26 cellular contexts compared by ENCODE assay signal in genomic region chr16:5722220-5722619, GRCh38.
"Had no signal": no experiment of that assay in that cellular context is flagged by ENCODE, and none has a peak within 500 bp of the region (broad histone marks: within the 10 kb centered on the region; RNA-seq: fewer than 3 reads in every experiment).

No MANE protein-coding gene starts in this region.

- H3K4me1 ChIP-seq: neural progenitor cell, parathyroid adenoma, psoas muscle, right lobe of liver, sigmoid colon, suprapubic skin, testis, tibial artery, transverse colon, upper lobe of right lung, uterus had no signal

- DNase-seq: natural killer cell; occipital lobe; ovary; posterior cingulate gyrus; psoas muscle; right cardiac atrium; right lobe of liver; sigmoid colon; small intestine; stimulated activated CD4-positive, alpha-beta T cell treated with anti-CD3 and anti-CD28 coated beads, Interleukin-15, amount 100 ng/mL, for 24 hours; stimulated activated CD4-positive, alpha-beta T cell treated with anti-CD3 and anti-CD28 coated beads, Interleukin-2, amount 100 ng/mL, for 24 hours; stimulated activated CD4-positive, alpha-beta T cell treated with anti-CD3 and anti-CD28 coated beads, Interleukin-2, amount 100 ng/mL, for 48 hours; stimulated activated CD4-positive, alpha-beta T cell treated with anti-CD3 and anti-CD28 coated beads, Interleukin-4, amount 100 ng/mL, for 24 hours; stimulated activated naive B cell treated with anti-CD40 and anti-IgM and Interleukin-4, amounts not matched to agents 10 μg/mL and 1 μg/mL and 100 μg/mL, for 72 hours; stimulated activated naive CD8-positive, alpha-beta T cell treated with anti-CD3 and anti-CD28 coated beads, Interleukin-15, amount 100 ng/mL, for 72 hours; stimulated activated naive CD8-positive, alpha-beta T cell treated with anti-CD3 and anti-CD28 coated beads, Interleukin-15, Interleukin-2, amounts not matched to agents 100 U/mL and 50 U/mL, for 24 hours; substantia nigra; testis; tibial artery; transverse colon; upper lobe of right lung; uterus had no signal

- H3K4me2 ChIP-seq: neural progenitor cell had no signal

- H3K4me3 ChIP-seq: neural progenitor cell, ovary, psoas muscle, right lobe of liver, sigmoid colon, suprapubic skin, testis, tibial artery, transverse colon, upper lobe of right lung, uterus had no signal

- H3K36me3 ChIP-seq: neural progenitor cell, ovary, right lobe of liver, sigmoid colon, suprapubic skin, tibial artery, transverse colon, upper lobe of right lung, uterus had no signal

- H3K27me3 ChIP-seq: neural progenitor cell, ovary, right lobe of liver, sigmoid colon, suprapubic skin, testis, tibial artery, transverse colon, upper lobe of right lung, uterus had no signal

- H3K9me3 ChIP-seq: ovary, psoas muscle, right lobe of liver, sigmoid colon, testis, tibial artery, transverse colon, upper lobe of right lung, uterus had no signal

- H2AFZ ChIP-seq: neural progenitor cell, parathyroid adenoma had no signal

- H3K27ac ChIP-seq: neural progenitor cell, ovary, parathyroid adenoma, psoas muscle, right lobe of liver, sigmoid colon, suprapubic skin, testis, tibial artery, transverse colon, upper lobe of right lung, uterus had no signal

- H3K9ac ChIP-seq: neural progenitor cell, parathyroid adenoma had no signal

- H3K79me2 ChIP-seq: parathyroid adenoma had no signal

- ATAC-seq: natural killer cell; psoas muscle; right cardiac atrium; right lobe of liver; stimulated activated effector memory CD8-positive, alpha-beta T cell treated with anti-CD3 and anti-CD28 coated beads, Interleukin-12 subunit alpha, Interleukin-12 subunit beta, amount 100 ng/mL, for 72 hours; stimulated activated naive B cell treated with anti-CD40 and anti-IgM and Interleukin-4, amounts not matched to agents 10 μg/mL and 1 μg/mL and 100 μg/mL, for 72 hours; stimulated activated naive CD8-positive, alpha-beta T cell treated with anti-CD3 and anti-CD28 coated beads, Interleukin-15, amount 100 ng/mL, for 72 hours; stimulated activated naive CD8-positive, alpha-beta T cell treated with anti-CD3 and anti-CD28 coated beads, Interleukin-15, Interleukin-2, amounts not matched to agents 100 U/mL and 50 U/mL, for 24 hours; upper lobe of right lung had no signal
